Comparison of ENCODE assay signal across 11 cellular contexts in the genomic region with DNA sequence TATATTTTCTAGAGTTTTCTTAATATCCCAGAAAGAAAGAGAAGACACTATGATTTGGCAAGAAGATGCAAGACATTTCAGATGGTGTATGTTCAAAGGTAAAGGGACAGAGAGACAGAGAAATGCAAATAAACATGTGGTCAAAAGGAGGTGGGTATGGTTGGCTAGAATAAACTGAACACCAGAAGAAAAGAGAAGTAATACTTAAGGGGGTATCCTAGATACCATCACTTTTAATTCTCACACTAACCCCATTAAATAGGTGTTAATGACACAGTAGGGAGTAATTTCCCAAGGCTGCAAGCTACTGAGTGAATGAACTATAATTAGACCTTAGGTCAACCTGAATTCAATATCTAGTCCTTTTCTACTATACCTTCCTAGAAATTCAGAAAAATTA.
DNase-seq lines count a peak whose midpoint lies in the region; ATAC-seq and TF ChIP-seq lines count a peak whose summit lies in the region.
"Had no signal": no experiment of that assay in that cellular context is flagged by ENCODE, and none has a peak within 500 bp of the region (broad histone marks: within the 10 kb centered on the region; RNA-seq: fewer than 3 reads in every experiment).

No MANE protein-coding gene starts in this region.

- no peak for TF ChIP-seq EP300 in suprapubic skin (IDR thresholded peaks at IDR 0.05)

- TF ChIP-seq POLR2A in suprapubic skin (IDR thresholded peaks at IDR 0.05) = no peak

- ATAC-seq in GM18519 (IDR thresholded peaks at IDR 0.05; ENCODE audit: low FRiP score, unreplicated experiment) = peak; percentile 99
- peak; percentile 97 for ATAC-seq in GM21360 (IDR thresholded peaks at IDR 0.05; ENCODE audit: unreplicated experiment)
- ATAC-seq in HG02938 (IDR thresholded peaks at IDR 0.05; ENCODE audit: unreplicated experiment) = peak; percentile 100
- peak; percentile 99 for ATAC-seq in HG03521 (IDR thresholded peaks at IDR 0.05; ENCODE audit: unreplicated experiment)
- no peak for ATAC-seq in Right ventricle myocardium inferior
- ATAC-seq: T-cell had no signal

- no peaks in the 10 kb centered on the region for H3K4me1 ChIP-seq in suprapubic skin

- intact Hi-C loops in Right ventricle myocardium inferior (cut with DNase I) = no loop called here

- H3K27ac ChIP-seq in suprapubic skin = no peak overlapping the region
- H3K27ac ChIP-seq: BLaER1 treated with 17β-estradiol and CSF1 and Interleukin-3, amounts not matched to agents 10 nM and 100 nM had no signal

- peaks cover 43% of the 10 kb centered on the region for H3K36me3 ChIP-seq in suprapubic skin

- DNase-seq in 8988T = no peak
- no peak for DNase-seq in dermis blood vessel endothelial cell
- DNase-seq in Right ventricle myocardium inferior (ENCODE audit: missing footprints) = no peak
- no peak for DNase-seq in suprapubic skin (ENCODE audit: low spot score in 2 of 2)
- DNase-seq: activated naive CD4-positive, alpha-beta T cell treated with Interleukin-2 at 50 U/mL for 16 hours; T-cell had no signal

- no peak for TF ChIP-seq CTCF in suprapubic skin (IDR thresholded peaks at IDR 0.05)

- H3K9me3 ChIP-seq in suprapubic skin = no peaks in the 10 kb centered on the region
- H3K9me3 ChIP-seq: BLaER1 treated with 17β-estradiol and CSF1 and Interleukin-3, amounts not matched to agents 10 nM and 100 nM had no signal

- H3K4me3 ChIP-seq in suprapubic skin = no peak overlapping the region
- H3K4me3 ChIP-seq: BLaER1 treated with 17β-estradiol and CSF1 and Interleukin-3, amounts not matched to agents 10 nM and 100 nM had no signal

- H3K27me3 ChIP-seq in suprapubic skin = no peaks in the 10 kb centered on the region
- H3K27me3 ChIP-seq: BLaER1 treated with 17β-estradiol and CSF1 and Interleukin-3, amounts not matched to agents 10 nM and 100 nM had no signal
